Comparison of ENCODE assay signal across 1 cellular context in genomic region chr1:161115132-161115711, GRCh38.
TF ChIP-seq lines count a peak whose summit lies in the region.

No MANE protein-coding gene starts in this region.

TF ChIP-seq in K562, 482 proteins besides CTCF, POLR2A, EP300 and RAD21 (continued from another document and continues in another):
- TF ChIP-seq, protein P1, sequence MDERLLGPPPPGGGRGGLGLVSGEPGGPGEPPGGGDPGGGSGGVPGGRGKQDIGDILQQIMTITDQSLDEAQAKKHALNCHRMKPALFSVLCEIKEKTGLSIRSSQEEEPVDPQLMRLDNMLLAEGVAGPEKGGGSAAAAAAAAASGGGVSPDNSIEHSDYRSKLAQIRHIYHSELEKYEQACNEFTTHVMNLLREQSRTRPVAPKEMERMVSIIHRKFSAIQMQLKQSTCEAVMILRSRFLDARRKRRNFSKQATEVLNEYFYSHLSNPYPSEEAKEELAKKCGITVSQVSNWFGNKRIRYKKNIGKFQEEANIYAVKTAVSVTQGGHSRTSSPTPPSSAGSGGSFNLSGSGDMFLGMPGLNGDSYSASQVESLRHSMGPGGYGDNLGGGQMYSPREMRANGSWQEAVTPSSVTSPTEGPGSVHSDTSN (CRISPR knock-in tag; IDR thresholded peaks at IDR 0.05; ENCODE audit: low read depth): no peak
- TF ChIP-seq, protein P1 (tag; conservative IDR thresholded peaks at IDR 0.05; ENCODE audit: low read depth): no peak
- TF ChIP-seq SMAD4 (CRISPR knock-in tag; conservative IDR thresholded peaks at IDR 0.05) (peak; percentile 78), ZNF592 (IDR thresholded peaks at IDR 0.05) (peak; percentile 48; the same call in 1 of the 2 replicates), IRF2 (CRISPR knock-in tag; IDR thresholded peaks at IDR 0.05) (no peak), ZBED1 (IDR thresholded peaks at IDR 0.05) (no peak), RBM14 (IDR thresholded peaks at IDR 0.05; ENCODE audit: borderline replicate concordance, insufficient read depth, low read depth, low read length) (no peak), NR1H2 (CRISPR knock-in tag; IDR thresholded peaks at IDR 0.05) (no peak), EGR1 (conservative IDR thresholded peaks at IDR 0.05) (0 out of 2 replicates have a peak, but pooled peaks have one; percentile 6), ZSCAN32 (CRISPR knock-in tag; IDR thresholded peaks at IDR 0.05) (no peak), ZBTB17 (CRISPR knock-in tag; IDR thresholded peaks at IDR 0.05) (no peak), NCOA6 (IDR thresholded peaks at IDR 0.05) (no peak), ZNF699 (CRISPR knock-in tag; IDR thresholded peaks at IDR 0.05; ENCODE audit: insufficient replicate concordance) (no peak), THRA (IDR thresholded peaks at IDR 0.05) (no peak), MAZ (CRISPR knock-in tag; conservative IDR thresholded peaks at IDR 0.05 in 1 of 2, IDR thresholded peaks at IDR 0.05 in 1 of 2) (no peak; a peak in 1 of 4 replicates), ZNF347 (CRISPR knock-in tag; IDR thresholded peaks at IDR 0.05; ENCODE audit: low read depth) (no peak), RB1 (IDR thresholded peaks at IDR 0.05; ENCODE audit: low read depth) (no peak), SIRT6 (IDR thresholded peaks at IDR 0.05; ENCODE audit: low read depth, low read length) (no peak), ZNF239 (CRISPR knock-in tag; IDR thresholded peaks at IDR 0.05) (no peak), ETV1 (tag; conservative IDR thresholded peaks at IDR 0.05; ENCODE audit: low read depth) (peak; percentile 56; the same call in 1 of the 2 replicates), MAFG (tag; conservative IDR thresholded peaks at IDR 0.05) (no peak), ZZZ3 (IDR thresholded peaks at IDR 0.05) (no peak), ZC3H11A (IDR thresholded peaks at IDR 0.05; ENCODE audit: low read depth, low read length) (no peak), ARID4B (CRISPR knock-in tag; IDR thresholded peaks at IDR 0.05) (no peak), ZNF695 (CRISPR knock-in tag; IDR thresholded peaks at IDR 0.05) (no peak), CBFA2T2 (conservative IDR thresholded peaks at IDR 0.05) (no peak), COPS2 (conservative IDR thresholded peaks at IDR 0.05) (no peak), ZNF75A (CRISPR knock-in tag; IDR thresholded peaks at IDR 0.05) (no peak), CREM (IDR thresholded peaks at IDR 0.05; ENCODE audit: low read depth) (peak; percentile 32; the same call in 1 of the 2 replicates), HDAC3 (IDR thresholded peaks at IDR 0.05; ENCODE audit: borderline replicate concordance, partially characterized antibody) (no peak), ZKSCAN3 (CRISPR knock-in tag; IDR thresholded peaks at IDR 0.05) (no peak), OTX1 (CRISPR knock-in tag; IDR thresholded peaks at IDR 0.05) (no peak), ZNF785 (CRISPR knock-in tag; IDR thresholded peaks at IDR 0.05) (no peak), DNMT1 (IDR thresholded peaks at IDR 0.05) (no peak), ZNF316 (IDR thresholded peaks at IDR 0.05) (no peak)
- TF ChIP-seq, protein P2, sequence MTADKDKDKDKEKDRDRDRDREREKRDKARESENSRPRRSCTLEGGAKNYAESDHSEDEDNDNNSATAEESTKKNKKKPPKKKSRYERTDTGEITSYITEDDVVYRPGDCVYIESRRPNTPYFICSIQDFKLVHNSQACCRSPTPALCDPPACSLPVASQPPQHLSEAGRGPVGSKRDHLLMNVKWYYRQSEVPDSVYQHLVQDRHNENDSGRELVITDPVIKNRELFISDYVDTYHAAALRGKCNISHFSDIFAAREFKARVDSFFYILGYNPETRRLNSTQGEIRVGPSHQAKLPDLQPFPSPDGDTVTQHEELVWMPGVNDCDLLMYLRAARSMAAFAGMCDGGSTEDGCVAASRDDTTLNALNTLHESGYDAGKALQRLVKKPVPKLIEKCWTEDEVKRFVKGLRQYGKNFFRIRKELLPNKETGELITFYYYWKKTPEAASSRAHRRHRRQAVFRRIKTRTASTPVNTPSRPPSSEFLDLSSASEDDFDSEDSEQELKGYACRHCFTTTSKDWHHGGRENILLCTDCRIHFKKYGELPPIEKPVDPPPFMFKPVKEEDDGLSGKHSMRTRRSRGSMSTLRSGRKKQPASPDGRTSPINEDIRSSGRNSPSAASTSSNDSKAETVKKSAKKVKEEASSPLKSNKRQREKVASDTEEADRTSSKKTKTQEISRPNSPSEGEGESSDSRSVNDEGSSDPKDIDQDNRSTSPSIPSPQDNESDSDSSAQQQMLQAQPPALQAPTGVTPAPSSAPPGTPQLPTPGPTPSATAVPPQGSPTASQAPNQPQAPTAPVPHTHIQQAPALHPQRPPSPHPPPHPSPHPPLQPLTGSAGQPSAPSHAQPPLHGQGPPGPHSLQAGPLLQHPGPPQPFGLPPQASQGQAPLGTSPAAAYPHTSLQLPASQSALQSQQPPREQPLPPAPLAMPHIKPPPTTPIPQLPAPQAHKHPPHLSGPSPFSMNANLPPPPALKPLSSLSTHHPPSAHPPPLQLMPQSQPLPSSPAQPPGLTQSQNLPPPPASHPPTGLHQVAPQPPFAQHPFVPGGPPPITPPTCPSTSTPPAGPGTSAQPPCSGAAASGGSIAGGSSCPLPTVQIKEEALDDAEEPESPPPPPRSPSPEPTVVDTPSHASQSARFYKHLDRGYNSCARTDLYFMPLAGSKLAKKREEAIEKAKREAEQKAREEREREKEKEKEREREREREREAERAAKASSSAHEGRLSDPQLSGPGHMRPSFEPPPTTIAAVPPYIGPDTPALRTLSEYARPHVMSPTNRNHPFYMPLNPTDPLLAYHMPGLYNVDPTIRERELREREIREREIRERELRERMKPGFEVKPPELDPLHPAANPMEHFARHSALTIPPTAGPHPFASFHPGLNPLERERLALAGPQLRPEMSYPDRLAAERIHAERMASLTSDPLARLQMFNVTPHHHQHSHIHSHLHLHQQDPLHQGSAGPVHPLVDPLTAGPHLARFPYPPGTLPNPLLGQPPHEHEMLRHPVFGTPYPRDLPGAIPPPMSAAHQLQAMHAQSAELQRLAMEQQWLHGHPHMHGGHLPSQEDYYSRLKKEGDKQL (CRISPR knock-in tag; IDR thresholded peaks at IDR 0.05; ENCODE audit: borderline replicate concordance): no peak
- TF ChIP-seq, protein P3, sequence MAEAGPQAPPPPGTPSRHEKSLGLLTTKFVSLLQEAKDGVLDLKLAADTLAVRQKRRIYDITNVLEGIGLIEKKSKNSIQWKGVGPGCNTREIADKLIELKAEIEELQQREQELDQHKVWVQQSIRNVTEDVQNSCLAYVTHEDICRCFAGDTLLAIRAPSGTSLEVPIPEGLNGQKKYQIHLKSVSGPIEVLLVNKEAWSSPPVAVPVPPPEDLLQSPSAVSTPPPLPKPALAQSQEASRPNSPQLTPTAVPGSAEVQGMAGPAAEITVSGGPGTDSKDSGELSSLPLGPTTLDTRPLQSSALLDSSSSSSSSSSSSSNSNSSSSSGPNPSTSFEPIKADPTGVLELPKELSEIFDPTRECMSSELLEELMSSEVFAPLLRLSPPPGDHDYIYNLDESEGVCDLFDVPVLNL (CRISPR knock-in tag; IDR thresholded peaks at IDR 0.05; ENCODE audit: low read depth): no peak
- TF ChIP-seq, protein P4, sequence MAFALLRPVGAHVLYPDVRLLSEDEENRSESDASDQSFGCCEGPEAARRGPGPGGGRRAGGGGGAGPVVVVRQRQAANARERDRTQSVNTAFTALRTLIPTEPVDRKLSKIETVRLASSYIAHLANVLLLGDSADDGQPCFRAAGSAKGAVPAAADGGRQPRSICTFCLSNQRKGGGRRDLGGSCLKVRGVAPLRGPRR (CRISPR knock-in tag; IDR thresholded peaks at IDR 0.05): no peak
- TF ChIP-seq, protein P5, sequence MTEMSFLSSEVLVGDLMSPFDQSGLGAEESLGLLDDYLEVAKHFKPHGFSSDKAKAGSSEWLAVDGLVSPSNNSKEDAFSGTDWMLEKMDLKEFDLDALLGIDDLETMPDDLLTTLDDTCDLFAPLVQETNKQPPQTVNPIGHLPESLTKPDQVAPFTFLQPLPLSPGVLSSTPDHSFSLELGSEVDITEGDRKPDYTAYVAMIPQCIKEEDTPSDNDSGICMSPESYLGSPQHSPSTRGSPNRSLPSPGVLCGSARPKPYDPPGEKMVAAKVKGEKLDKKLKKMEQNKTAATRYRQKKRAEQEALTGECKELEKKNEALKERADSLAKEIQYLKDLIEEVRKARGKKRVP (CRISPR knock-in tag; IDR thresholded peaks at IDR 0.05): peak; percentile 63; the same call in 1 of the 2 replicates
